Comparison of ENCODE assay signal across 7 cellular contexts in the genomic region with DNA sequence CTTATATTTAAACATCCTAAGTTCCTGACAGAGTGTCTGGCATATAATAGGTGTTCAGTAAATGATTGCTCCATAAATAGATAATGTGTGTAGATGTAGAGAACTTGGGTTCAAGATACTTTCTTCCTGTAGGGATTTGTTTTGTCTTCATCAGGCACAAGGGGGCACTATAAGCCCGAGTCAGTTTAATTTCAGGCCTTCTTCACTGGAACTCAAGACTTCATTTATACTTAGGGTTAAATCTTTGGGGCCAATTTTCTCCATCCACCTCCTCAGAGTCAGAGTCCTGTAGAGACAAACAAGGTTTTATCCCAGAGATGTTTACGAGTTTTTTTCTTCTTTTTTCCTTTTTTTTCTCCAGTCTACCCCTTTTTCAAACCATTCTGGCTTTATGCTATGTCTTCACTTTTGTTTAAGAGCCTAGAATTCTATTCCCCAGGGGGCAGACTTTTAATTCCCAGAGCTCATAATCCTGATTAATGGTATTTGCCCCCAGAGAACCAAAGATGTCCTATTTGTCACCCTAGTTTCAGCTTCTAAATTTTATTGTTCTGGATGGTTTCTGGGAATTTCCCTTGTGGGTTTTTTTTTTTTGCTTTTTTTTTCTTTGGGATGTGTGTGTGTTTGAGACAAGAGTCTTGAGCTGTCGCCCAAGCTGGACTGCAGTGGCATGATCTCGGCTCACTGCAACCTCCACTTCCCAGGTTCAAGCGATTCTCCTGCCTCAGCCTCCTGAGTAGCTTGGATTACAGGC.
DNase-seq lines count a peak whose midpoint lies in the region; ATAC-seq and TF ChIP-seq lines count a peak whose summit lies in the region.

No MANE protein-coding gene starts in this region.

- CTCF ChIA-PET in MCF 10A (lab: Yijun Ruan, JAX), result interaction anchor here (0.6 to 0.9 kb wide), 20 partner anchors 9 to 1639 kb away, joined by 3 to 9 read pairs (median 4); a partner anchor contains a TSS

- no peak overlapping the region for H3K27ac ChIP-seq in DOHH2 (ENCODE audit: low read depth, low read length)
- H3K27ac ChIP-seq in HL-60 (replicated peaks), result no peak overlapping the region
- H3K27ac ChIP-seq in lower lobe of right lung, result no peak overlapping the region

- H3K4me3 Mint-ChIP-seq in MCF 10A (ENCODE audit: unreplicated experiment), result peak overlapping the region; percentile 23

- DNase-seq in HL-60 (ENCODE audit: low read depth in 1 of 2, low spot score in 1 of 2) (peak; percentile 58 to 78), RPMI7951 (ENCODE audit: low read depth) (peak; percentile 76), MCF 10A (ENCODE audit: unreplicated experiment) (peak; percentile 82), lower lobe of right lung (no peak), putamen (ENCODE audit: low spot score) (no peak)

- H3K79me2 ChIP-seq in DOHH2 (ENCODE audit: control insufficient read depth, low read length), result peaks cover 25% of the 10 kb centered on the region

- H3K27me3 Mint-ChIP-seq in MCF 10A (ENCODE audit: insufficient read depth, unreplicated experiment), result no peaks in the 10 kb centered on the region

- H3K27me3 ChIP-seq in DOHH2 (ENCODE audit: control insufficient read depth, low read length) (no peaks in the 10 kb centered on the region), HL-60 (ENCODE audit: insufficient read depth, poor library complexity, severe bottlenecking) (no peaks in the 10 kb centered on the region), lower lobe of right lung (ENCODE audit: low read depth) (no peaks in the 10 kb centered on the region)

- H3K4me1 ChIP-seq in DOHH2 (ENCODE audit: control insufficient read depth, low read length) (peaks cover 33% of the 10 kb centered on the region), lower lobe of right lung (peaks cover 20% of the 10 kb centered on the region)

- peak overlapping the region; percentile 89 for H3K4me2 ChIP-seq in DOHH2 (ENCODE audit: low read length)

- no peaks in the 10 kb centered on the region for H3K9me3 ChIP-seq in DOHH2 (ENCODE audit: control insufficient read depth, insufficient read depth, low read length)
- no peaks in the 10 kb centered on the region for H3K9me3 ChIP-seq in lower lobe of right lung

- peaks cover 11% of the 10 kb centered on the region; the same call in 1 of the 2 replicates for H3K36me3 ChIP-seq in DOHH2 (ENCODE audit: control insufficient read depth, low read length)
- no peaks in the 10 kb centered on the region for H3K36me3 ChIP-seq in lower lobe of right lung

- peaks cover 13% of the 10 kb centered on the region for H3K36me3 Mint-ChIP-seq in MCF 10A (ENCODE audit: insufficient read depth, unreplicated experiment)

- ATAC-seq in lower lobe of right lung (no peak), HG02623 (IDR thresholded peaks at IDR 0.05; ENCODE audit: unreplicated experiment) (no peak)

- POLR2A ChIA-PET in MCF 10A (lab: Yijun Ruan, JAX), result interaction anchor here (0.6 to 3.4 kb wide), 14 partner anchors 11 to 1037 kb away, joined by 3 to 44 read pairs (median 4); a partner anchor contains a TSS

- H3K27ac Mint-ChIP-seq in MCF 10A (ENCODE audit: low read depth, unreplicated experiment), result peak overlapping the region; percentile 70

- H3K9me3 Mint-ChIP-seq in MCF 10A (ENCODE audit: unreplicated experiment), result no peaks in the 10 kb centered on the region

- TF ChIP-seq CTCF in DOHH2 (IDR thresholded peaks at IDR 0.05; ENCODE audit: low read depth, low read length, poor library complexity, severe bottlenecking), result peak; percentile 71
- peak; percentile 18 for TF ChIP-seq CTCF in HL-60 (IDR thresholded peaks at IDR 0.05; ENCODE audit: insufficient read depth, low read length)
- TF ChIP-seq CTCF in MCF 10A (IDR thresholded peaks at IDR 0.05; ENCODE audit: unreplicated experiment), result peak; percentile 70
- peak; percentile 70 for TF ChIP-seq CTCF in lower lobe of right lung (IDR thresholded peaks at IDR 0.05)

- peaks cover 28% of the 10 kb centered on the region for H3K4me1 Mint-ChIP-seq in MCF 10A (ENCODE audit: insufficient read depth, unreplicated experiment)

- H3K4me3 ChIP-seq in DOHH2 (ENCODE audit: low read length) (0 out of 2 replicates have a peak overlapping the region, but pooled peaks have one; percentile 73), HL-60 (replicated peaks; ENCODE audit: insufficient read depth, low read length) (no peak overlapping the region), lower lobe of right lung (no peak overlapping the region)

- intact Hi-C loops in MCF 10A (cut with micrococcal nuclease), result loop anchor here (1.0 to 10.0 kb wide), 6 partner anchors 29 to 421 kb away; partner anchors contain the start of genes ABT1 and HMGN4
- intact Hi-C loops in lower lobe of right lung (cut with DNase I), result no loop called here

- H3K9me2 ChIP-seq in DOHH2 (replicated peaks; ENCODE audit: control insufficient read depth, low read length), result no peaks in the 10 kb centered on the region

- no TSS peak for BruUV-seq in MCF 10A (replicated peaks; lab: Mats Ljungman, UMichigan)

- H4K20me1 ChIP-seq in DOHH2 (ENCODE audit: control insufficient read depth, insufficient read depth, low read depth, low read length), result no peaks in the 10 kb centered on the region

- H3F3A ChIP-seq in DOHH2 (ENCODE audit: control insufficient read depth, insufficient read depth), result peaks cover 30% of the 10 kb centered on the region

Comparison
In these comparisons a context has a peak if more than half of its experiments do, and no peak if none do; other contexts are left out.
1. CTCF ChIP-seq: peak in every context shown above with its lines; median percentile 71 in DOHH2; 70 in MCF 10A; 70 in lower lobe of right lung; 18 in HL-60.
2. DNase-seq: peak in HL-60 (2 of 2), RPMI7951 (single experiment) and MCF 10A (single experiment); none in lower lobe of right lung (single experiment) and putamen (single experiment).